ENCODE assay signal across 8 cellular contexts in the genomic region with DNA sequence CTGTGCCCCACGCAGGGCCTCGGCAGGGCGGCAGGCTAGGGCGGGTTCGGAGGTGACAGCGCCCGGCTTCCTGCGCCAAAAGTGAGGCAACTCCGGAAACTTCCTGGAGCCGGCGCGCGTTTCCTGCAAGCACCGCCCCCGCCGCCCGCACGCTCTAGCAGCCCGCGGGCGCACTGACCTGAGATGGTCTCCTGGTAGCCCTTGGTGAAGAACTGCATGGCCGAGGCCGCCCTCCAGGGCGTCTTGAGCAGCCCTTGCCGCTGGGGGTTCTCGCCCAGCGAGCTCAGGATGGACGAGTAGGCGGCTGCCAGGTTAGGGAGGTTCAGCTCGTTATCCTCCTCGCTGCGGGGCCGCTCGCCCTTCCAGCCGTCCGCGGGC. TPM values are rescaled to one million over a fixed set of nuclear protein-coding genes. Genes with fewer than 3 reads are reported as not detected.
DNase-seq lines count a peak whose midpoint lies in the region; ATAC-seq and TF ChIP-seq lines count a peak whose summit lies in the region.

No MANE protein-coding gene starts in this region.

- peak overlapping the region; percentile 86 for H2AFZ ChIP-seq in DND-41 (ENCODE audit: low read depth, low read length)

- no peaks in the 10 kb centered on the region; the same call in 1 of the 2 replicates for H4K20me1 ChIP-seq in DND-41 (ENCODE audit: insufficient read depth, low read length)

- peaks cover 7% of the 10 kb centered on the region for H3K36me3 Mint-ChIP-seq in activated naive CD4-positive, alpha-beta T cell treated with anti-CD3 and anti-CD28 coated beads for 36 hours (ENCODE audit: low read depth)

- H3K79me2 ChIP-seq in DND-41 (ENCODE audit: insufficient read depth, low read length): peaks cover 11% of the 10 kb centered on the region

- H3K36me3 ChIP-seq in DND-41 (ENCODE audit: insufficient read depth, low read length) (no peaks in the 10 kb centered on the region), HUES6 (ENCODE audit: control insufficient read depth, insufficient read depth, low read length) (no peaks in the 10 kb centered on the region), cardiac muscle cell (no peaks in the 10 kb centered on the region), psoas muscle (ENCODE audit: insufficient read depth in 1 of 2, low read depth in 1 of 2) (no peaks in the 10 kb centered on the region), vagina (no peaks in the 10 kb centered on the region)

- TF ChIP-seq POLR2A in vagina (IDR thresholded peaks at IDR 0.05): no peak

- H3K9me3 ChIP-seq in DND-41 (ENCODE audit: insufficient read depth, low read length, severe bottlenecking) (no peaks in the 10 kb centered on the region), HUES6 (ENCODE audit: control insufficient read depth, insufficient read depth, low read depth, low read length) (no peaks in the 10 kb centered on the region), cardiac muscle cell (ENCODE audit: low read depth) (no peaks in the 10 kb centered on the region), psoas muscle (no peaks in the 10 kb centered on the region), vagina (no peaks in the 10 kb centered on the region)

- H3K4me1 Mint-ChIP-seq in activated naive CD4-positive, alpha-beta T cell treated with anti-CD3 and anti-CD28 coated beads for 36 hours (ENCODE audit: low read depth): peaks cover 20% of the 10 kb centered on the region

- H3K9ac ChIP-seq in DND-41 (ENCODE audit: low read depth, low read length) (peak overlapping the region; percentile 72), HUES6 (ENCODE audit: low read length) (peak overlapping the region; percentile 74)

- CTCF ChIA-PET in activated naive CD4-positive, alpha-beta T cell treated with anti-CD3 and anti-CD28 coated beads for 36 hours (lab: Charles Lee): interaction anchor here (0.7 to 4.5 kb wide), 8 partner anchors 10 to 128 kb away, joined by 3 to 19 read pairs (median 6); no protein-coding TSS in a partner anchor

- H3K4me1 ChIP-seq in DND-41 (ENCODE audit: insufficient read depth, low read length) (peaks cover 22% of the 10 kb centered on the region), HUES6 (ENCODE audit: control insufficient read depth, insufficient read depth, low read length) (no peaks in the 10 kb centered on the region), cardiac muscle cell (ENCODE audit: low read depth) (no peaks in the 10 kb centered on the region), psoas muscle (no peaks in the 10 kb centered on the region), vagina (peaks cover 7% of the 10 kb centered on the region)

- TF ChIP-seq CTCF in DND-41 (IDR thresholded peaks at IDR 0.05; ENCODE audit: borderline replicate concordance, extremely low read depth, low read length, poor library complexity, severe bottlenecking) (no peak), cardiac muscle cell (IDR thresholded peaks at IDR 0.05; ENCODE audit: low read depth, low read length) (no peak), psoas muscle (IDR thresholded peaks at IDR 0.05) (no peak), vagina (IDR thresholded peaks at IDR 0.05) (no peak)

- no peaks in the 10 kb centered on the region for H3K27me3 Mint-ChIP-seq in activated naive CD4-positive, alpha-beta T cell treated with anti-CD3 and anti-CD28 coated beads for 36 hours (ENCODE audit: low read depth)

- intact Hi-C loops in activated naive CD4-positive, alpha-beta T cell treated with anti-CD3 and anti-CD28 coated beads for 36 hours (cut with micrococcal nuclease): loop anchor here (1.0 to 5.0 kb wide), 12 partner anchors 21 to 528 kb away; a partner anchor contains a TSS
- intact Hi-C loops in psoas muscle (cut with DNase I): no loop called here
- intact Hi-C loops in vagina (cut with DNase I): no loop called here

- peak overlapping the region; percentile 88 for H3K27ac Mint-ChIP-seq in activated naive CD4-positive, alpha-beta T cell treated with anti-CD3 and anti-CD28 coated beads for 36 hours

- H3K4me3 Mint-ChIP-seq in activated naive CD4-positive, alpha-beta T cell treated with anti-CD3 and anti-CD28 coated beads for 36 hours: peak overlapping the region; percentile 86

- H3K4me3 ChIP-seq in DND-41 (ENCODE audit: low read depth in 1 of 2, low read length in 2 of 2) (peak overlapping the region; percentile 58 to 94), HUES6 (ENCODE audit: low read depth, low read length) (peak overlapping the region; percentile 88), cardiac muscle cell (peak overlapping the region; percentile 73), psoas muscle (peak overlapping the region; percentile 70), vagina (peak overlapping the region; percentile 64 to 70)

- WGBS in psoas muscle, 3 donors: 0% methylated on average over 25 to 37 of the region's 37 CpGs

- DNase-seq in DND-41 (peak; percentile 79), SK-MEL-5 (ENCODE audit: low read depth, low spot score) (peak; percentile 37), cardiac muscle cell (ENCODE audit: low read depth in 1 of 2, low spot score in 1 of 2) (peak; percentile 68 to 73), psoas muscle (peak; percentile 78 to 79), vagina (ENCODE audit: extremely low spot score in 2 of 2) (no peak)
- peak; percentile 88 for DNase-seq in activated naive CD4-positive, alpha-beta T cell treated with anti-CD3 and anti-CD28 coated beads for 36 hours

- in situ Hi-C loops in SK-MEL-5 (cut with HindIII; ENCODE audit: low pct_unique_long_range_greater_than_20kb, low sequenced_read_pairs): no loop called here

- ATAC-seq in DND-41 (ENCODE audit: insufficient read depth, low read depth) (peak; percentile 72), GM21515 (IDR thresholded peaks at IDR 0.05; ENCODE audit: unreplicated experiment) (peak; percentile 54), psoas muscle (peak; percentile 63 to 72 (median 70))

- H3K27ac ChIP-seq in DND-41 (ENCODE audit: low read length): peak overlapping the region; percentile 68
- 0 out of 2 replicates have a peak overlapping the region, but pooled peaks have one; percentile 32 for H3K27ac ChIP-seq in HUES6 (ENCODE audit: low read depth, low read length)
- no peak overlapping the region for H3K27ac ChIP-seq in cardiac muscle cell
- H3K27ac ChIP-seq in psoas muscle: peak overlapping the region; percentile 56
- peak overlapping the region; percentile 69 for H3K27ac ChIP-seq in vagina

- peak overlapping the region; percentile 99 for H3K4me2 ChIP-seq in DND-41 (ENCODE audit: insufficient read depth, low read length)

- H3K27me3 ChIP-seq in DND-41 (ENCODE audit: insufficient read depth, low read length, poor library complexity): no peaks in the 10 kb centered on the region
- H3K27me3 ChIP-seq in HUES6 (ENCODE audit: control insufficient read depth, insufficient read depth, low read length): peaks cover 30% of the 10 kb centered on the region
- H3K27me3 ChIP-seq in cardiac muscle cell: peaks cover 23% of the 10 kb centered on the region
- peaks cover 0 to 24% (median 0%) of the 10 kb centered on the region in 3 donors for H3K27me3 ChIP-seq in psoas muscle (ENCODE audit: insufficient read depth in 3 of 3, low read length in 2 of 3)
- H3K27me3 ChIP-seq in vagina: no peaks in the 10 kb centered on the region

- no peaks in the 10 kb centered on the region for H3K9me3 Mint-ChIP-seq in activated naive CD4-positive, alpha-beta T cell treated with anti-CD3 and anti-CD28 coated beads for 36 hours

RNA-seq across cellular contexts. Expression of a gene that starts 0.5 kb away (rescaled TPM):
- total RNA-seq in SK-MEL-5 (2014; rRNA removed; shearing (Covaris generic)): 2.7 and 3.9 TPM in 2 replicates
- polyA plus RNA-seq in SK-MEL-5 (2015; cell fraction: cytosol; rRNA removed): 4.2 and 6.0 TPM in 2 replicates
- 3.2 and 4.6 TPM in 2 replicates for polyA plus RNA-seq in SK-MEL-5 (2015; cell fraction: nucleus; rRNA removed)
- total RNA-seq in activated naive CD4-positive, alpha-beta T cell treated with anti-CD3 and anti-CD28 coated beads for 36 hours: 10 to 100 TPM; 56.8 to 57.3 TPM
- total RNA-seq in cardiac muscle cell: 3.5 and 4.3 TPM in 2 replicates
- 2.5 and 3.0 TPM in 2 replicates for polyA plus RNA-seq in cardiac muscle cell
- 1 to 10 TPM in 3 of 4 donors, under 1 TPM in 1; 0.65 to 1.4 (median 1.2) TPM for total RNA-seq in psoas muscle
- polyA plus RNA-seq in psoas muscle: 1 to 10 TPM in 2 of 3 donors, under 1 TPM in 1; 0.91 to 1.2 (median 1.0) TPM
- total RNA-seq in vagina: 22.1 TPM

Comparison
In these comparisons a context has a peak if more than half of its experiments do, and no peak if none do; other contexts are left out.
1. DNase-seq: peak in DND-41 (single experiment), SK-MEL-5 (single experiment), activated naive CD4-positive, alpha-beta T cell treated with anti-CD3 and anti-CD28 coated beads for 36 hours (single experiment), cardiac muscle cell (2 of 2) and psoas muscle (2 of 2); none in vagina (0 of 2).
2. Peak in every context shown above with its lines, with median percentiles within 50 percentile points of each other: ATAC-seq and H3K4me3 ChIP-seq.